In the genomic region with DNA sequence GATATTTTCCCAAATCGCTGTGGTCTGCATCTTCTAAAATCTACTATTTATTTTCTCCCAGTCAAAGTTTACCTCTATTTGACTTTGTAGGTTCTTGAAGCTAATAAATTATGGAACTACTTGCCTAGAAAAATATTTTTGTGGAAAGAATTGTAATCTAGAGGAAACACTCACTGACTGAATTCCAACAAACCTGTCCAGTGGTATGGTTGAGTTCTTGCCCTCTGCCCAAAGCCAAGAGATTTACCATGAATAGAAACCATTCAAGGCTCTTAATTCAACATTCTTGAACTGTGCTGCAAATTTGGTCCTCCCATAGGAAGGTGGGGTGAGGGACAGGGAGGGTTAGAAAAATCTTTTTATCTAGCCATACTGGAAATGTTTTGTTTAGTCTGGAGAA, we compare ENCODE assay signal across 28 cellular contexts.
"Had no signal": no experiment of that assay in that cellular context is flagged by ENCODE, and none has a peak within 500 bp of the region (broad histone marks: within the 10 kb centered on the region; RNA-seq: fewer than 3 reads in every experiment).

No MANE protein-coding gene starts in this region.

- H3K4me3 ChIP-seq: adrenal gland, body of pancreas had no signal

- H3K9me3 ChIP-seq: adrenal gland had no signal

- DNase-seq: activated CD4-positive, alpha-beta memory T cell treated with anti-CD3 and anti-CD28 coated beads for 36 hours; activated CD4-positive, alpha-beta T cell treated with anti-CD3 and anti-CD28 coated beads for 36 hours; activated CD4-positive, alpha-beta T cell treated with anti-CD3 and anti-CD28 coated beads, Interleukin-2, amount 10 ng/mL, durations not matched to agents 24 days and 14 days; activated CD4-positive, CD25-positive, alpha-beta regulatory T cell; activated CD4-positive, CD25-positive, alpha-beta regulatory T cell treated with anti-CD3 and anti-CD28 coated beads, Interleukin-2, amount 50 U/mL, for 72 hours; activated CD8-positive, alpha-beta memory T cell treated with anti-CD3 and anti-CD28 coated beads, Interleukin-2, amount 10 ng/mL, durations not matched to agents 7 days and 5 days; activated CD8-positive, alpha-beta memory T cell treated with anti-CD3 and anti-CD28 coated beads, Interleukin-2, amount 50 U/mL, for 4 hours; activated CD8-positive, alpha-beta T cell treated with anti-CD3 and anti-CD28 coated beads, Interleukin-2, amount 10 ng/mL, durations not matched to agents 7 days and 5 days; activated effector memory CD4-positive, alpha-beta T cell treated with anti-CD3 and anti-CD28 coated beads, Interleukin-2, amount 50 U/mL, for 16 hours; activated naive CD4-positive, alpha-beta T cell treated with anti-CD3 and anti-CD28 coated beads for 36 hours; activated naive CD8-positive, alpha-beta T cell treated with anti-CD3 and anti-CD28 coated beads for 36 hours; activated naive CD8-positive, alpha-beta T cell treated with anti-CD3 and anti-CD28 coated beads, Interleukin-2, amount 50 U/mL, for 24 hours; activated T-cell treated with anti-CD3 and anti-CD28 coated beads, Interleukin-2, amount 50 U/mL, for 1 hour; activated T-cell treated with anti-CD3 and anti-CD28 coated beads, Interleukin-2, amount 50 U/mL, for 48 hours; adrenal gland; amygdala; aorta; body of pancreas; caudate nucleus; cortex of kidney; dermis blood vessel endothelial cell; effector CD8-positive, alpha-beta T cell; foreskin fibroblast; T-helper 2 cell had no signal

- H3K36me3 ChIP-seq: adrenal gland had no signal

- ATAC-seq: activated CD4-positive, alpha-beta T cell treated with anti-CD3 and anti-CD28 coated beads for 36 hours; activated CD8-positive, alpha-beta memory T cell treated with anti-CD3 and anti-CD28 coated beads, Interleukin-2, amount 10 ng/mL, durations not matched to agents 7 days and 5 days; activated CD8-positive, alpha-beta T cell treated with anti-CD3 and anti-CD28 coated beads, Interleukin-2, amount 10 ng/mL, durations not matched to agents 7 days and 5 days; activated naive CD8-positive, alpha-beta T cell treated with anti-CD3 and anti-CD28 coated beads, Interleukin-2, amount 50 U/mL, for 24 hours; body of pancreas; esophagus mucosa had no signal

- H3K4me1 ChIP-seq: body of pancreas had no signal

- H3K27me3 ChIP-seq: adrenal gland, body of pancreas had no signal

- H3K27ac ChIP-seq: adrenal gland, body of pancreas had no signal

- FAIRE-seq: colon, endometrium, frontal cortex had no signal
